ENCODE assay signal across 7 cellular contexts in genomic region chr15:85852969-85853368, GRCh38.
"Had no signal": no experiment of that assay in that cellular context is flagged by ENCODE, and none has a peak within 500 bp of the region (broad histone marks: within the 10 kb centered on the region; RNA-seq: fewer than 3 reads in every experiment).

No MANE protein-coding gene starts in this region.

- H3K27ac ChIP-seq: GM23248, HL-60 had no signal

- H3K4me3 ChIP-seq: GM23248 had no signal

- DNase-seq: GM23248, H9, HCEC 1CT, KBM-7 had no signal

- H3K9ac ChIP-seq: GM23248 had no signal

- H3K4me3 Mint-ChIP-seq: H9, IgD-negative memory B cell had no signal

- H3K9me3 Mint-ChIP-seq: H9, IgD-negative memory B cell had no signal

- ATAC-seq: HepG2 had no signal

- H3K27ac Mint-ChIP-seq: H9, IgD-negative memory B cell had no signal

- H3K36me3 Mint-ChIP-seq: IgD-negative memory B cell had no signal

- H2AFZ ChIP-seq: GM23248 had no signal
